In the genomic region with DNA sequence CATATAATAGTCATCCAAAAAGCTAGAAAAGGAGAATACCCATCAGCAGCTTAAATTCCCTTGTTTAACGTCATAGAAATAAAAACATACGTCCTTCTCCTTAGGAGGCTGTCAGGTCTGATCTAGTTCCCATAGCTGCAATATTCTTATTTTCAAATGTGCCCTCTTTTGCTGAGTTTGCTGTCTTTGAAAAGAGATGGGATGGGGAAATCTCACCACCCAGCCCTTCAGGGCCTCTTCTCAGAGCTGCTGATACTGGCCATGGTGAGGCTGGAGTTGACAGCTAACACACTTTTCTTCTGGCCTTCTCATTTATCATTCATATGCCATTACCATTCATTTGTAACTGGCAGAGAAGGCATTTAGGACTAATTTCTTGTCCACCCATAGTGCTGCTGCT, we compare ENCODE assay signal across 24 cellular contexts.
"Had no signal": no experiment of that assay in that cellular context is flagged by ENCODE, and none has a peak within 500 bp of the region (broad histone marks: within the 10 kb centered on the region; RNA-seq: fewer than 3 reads in every experiment).

No MANE protein-coding gene starts in this region.

- H3K4me3 ChIP-seq: heart left ventricle, pancreas, right atrium auricular region, tibial nerve had no signal

- FAIRE-seq: astrocyte had no signal

- H3K4me1 Mint-ChIP-seq: neural crest cell had no signal

- H3K9me3 ChIP-seq: heart left ventricle, pancreas, right atrium auricular region, tibial nerve had no signal

- ATAC-seq: esophagus mucosa; foreskin keratinocyte; heart left ventricle; naive thymus-derived CD8-positive, alpha-beta T cell; pancreas had no signal

- H3K4me3 Mint-ChIP-seq: activated CD4-positive, alpha-beta memory T cell treated with anti-CD3 and anti-CD28 coated beads for 36 hours; activated T-cell treated with anti-CD3 and anti-CD28 coated beads, Interleukin-2, amount 50 U/mL, for 24 hours; endodermal cell; naive thymus-derived CD8-positive, alpha-beta T cell; neural crest cell had no signal

- H3K27ac Mint-ChIP-seq: activated CD4-positive, alpha-beta memory T cell treated with anti-CD3 and anti-CD28 coated beads for 36 hours; activated T-cell treated with anti-CD3 and anti-CD28 coated beads, Interleukin-2, amount 50 U/mL, for 24 hours; endodermal cell had no signal

- H3K27me3 ChIP-seq: brain microvascular endothelial cell, heart left ventricle, pancreas, right atrium auricular region, tibial nerve had no signal

- H3K27me3 Mint-ChIP-seq: activated CD4-positive, alpha-beta memory T cell treated with anti-CD3 and anti-CD28 coated beads for 36 hours; activated T-cell treated with anti-CD3 and anti-CD28 coated beads, Interleukin-2, amount 50 U/mL, for 24 hours; naive thymus-derived CD8-positive, alpha-beta T cell had no signal

- H3K9me3 Mint-ChIP-seq: activated CD4-positive, alpha-beta memory T cell treated with anti-CD3 and anti-CD28 coated beads for 36 hours; activated T-cell treated with anti-CD3 and anti-CD28 coated beads, Interleukin-2, amount 50 U/mL, for 24 hours; endodermal cell; naive thymus-derived CD8-positive, alpha-beta T cell; neural crest cell had no signal

- H3K36me3 Mint-ChIP-seq: activated CD4-positive, alpha-beta memory T cell treated with anti-CD3 and anti-CD28 coated beads for 36 hours had no signal

- DNase-seq: activated CD4-positive, alpha-beta memory T cell treated with anti-CD3 and anti-CD28 coated beads for 36 hours; activated CD4-positive, alpha-beta T cell treated with anti-CD3 and anti-CD28 coated beads for 4 hours; activated CD8-positive, alpha-beta memory T cell treated with anti-CD3 and anti-CD28 coated beads, Interleukin-2, amount 50 U/mL, for 48 hours; activated gamma-delta T cell; activated naive CD4-positive, alpha-beta T cell treated with anti-CD3 and anti-CD28 coated beads, Interleukin-2, amount 50 U/mL, for 16 hours; activated T-cell treated with anti-CD3 and anti-CD28 coated beads, Interleukin-2, amount 50 U/mL, for 24 hours; amniotic stem cell; brain microvascular endothelial cell; cortex of kidney; endodermal cell; foreskin keratinocyte; heart left ventricle; midbrain; naive thymus-derived CD8-positive, alpha-beta T cell; nucleus accumbens; pancreas; stimulated activated CD4-positive, alpha-beta T cell treated with anti-CD3 and anti-CD28 coated beads, Interleukin-15, amount 100 ng/mL, for 24 hours; stimulated activated CD4-positive, alpha-beta T cell treated with anti-CD3 and anti-CD28 coated beads, Interleukin-2, amount 100 ng/mL, for 24 hours; stimulated activated naive CD4-positive, alpha-beta T cell treated with Interleukin-2 at 50 U/mL for 16 hours had no signal

- H3K36me3 ChIP-seq: brain microvascular endothelial cell, heart left ventricle, pancreas, right atrium auricular region, tibial nerve had no signal

- H3K27ac ChIP-seq: brain microvascular endothelial cell, foreskin keratinocyte, pancreas, right atrium auricular region, tibial nerve had no signal
